ENCODE assay signal across 1 cellular context in genomic region chr20:50798650-50799049, GRCh38.
TF ChIP-seq lines count a peak whose summit lies in the region.

No MANE protein-coding gene starts in this region.

TF ChIP-seq in HepG2, 621 proteins besides CTCF, POLR2A, EP300 and RAD21 (continued from another document):
- TF ChIP-seq MIXL1 (CRISPR knock-in tag; IDR thresholded peaks at IDR 0.05) = no peak
- no peak for TF ChIP-seq ZNF101 (CRISPR knock-in tag; IDR thresholded peaks at IDR 0.05; ENCODE audit: borderline replicate concordance, low read depth)
- TF ChIP-seq STAT6 (CRISPR knock-in tag; IDR thresholded peaks at IDR 0.05; ENCODE audit: borderline replicate concordance) = no peak
- no peak for TF ChIP-seq TAF15 (IDR thresholded peaks at IDR 0.05; ENCODE audit: low read depth, low read length, poor library complexity, severe bottlenecking)
- no peak for TF ChIP-seq ZNF225 (CRISPR knock-in tag; IDR thresholded peaks at IDR 0.05)
- TF ChIP-seq ZNF749 (CRISPR knock-in tag; IDR thresholded peaks at IDR 0.05; ENCODE audit: borderline replicate concordance) = no peak
- no peak for TF ChIP-seq CEBPZ (IDR thresholded peaks at IDR 0.05; ENCODE audit: low read length)
- TF ChIP-seq ZNF672 (CRISPR knock-in tag; IDR thresholded peaks at IDR 0.05) = no peak
- peak; percentile 37; the same call in 1 of the 2 replicates for TF ChIP-seq CEBPB (IDR thresholded peaks at IDR 0.05; ENCODE audit: borderline replicate concordance, low read depth, low read length)
- TF ChIP-seq ZSCAN21 (CRISPR knock-in tag; IDR thresholded peaks at IDR 0.05; ENCODE audit: borderline replicate concordance) = no peak
- TF ChIP-seq U2AF2 (IDR thresholded peaks at IDR 0.05; ENCODE audit: low read depth, low read length) = no peak
- no peak for TF ChIP-seq STAT5B (CRISPR knock-in tag; IDR thresholded peaks at IDR 0.05)
- no peak for TF ChIP-seq MATR3 (CRISPR knock-in tag; IDR thresholded peaks at IDR 0.05)
- TF ChIP-seq IKZF5 (CRISPR knock-in tag; IDR thresholded peaks at IDR 0.05) = no peak
- TF ChIP-seq ZNF329 (CRISPR knock-in tag; IDR thresholded peaks at IDR 0.05; ENCODE audit: low read depth) = no peak
- TF ChIP-seq SP4 (CRISPR knock-in tag; IDR thresholded peaks at IDR 0.05) = no peak
- TF ChIP-seq ATF7 (IDR thresholded peaks at IDR 0.05) = peak; percentile 27; the same call in 1 of the 2 replicates
- no peak for TF ChIP-seq ATF7 (CRISPR knock-in tag; IDR thresholded peaks at IDR 0.05)
- peak; percentile 30; the same call in 1 of the 2 replicates for TF ChIP-seq CREB1 (IDR thresholded peaks at IDR 0.05)
- TF ChIP-seq CREB1 (CRISPR knock-in tag; IDR thresholded peaks at IDR 0.05) = no peak
